ENCODE assay signal across 26 cellular contexts in the genomic region with DNA sequence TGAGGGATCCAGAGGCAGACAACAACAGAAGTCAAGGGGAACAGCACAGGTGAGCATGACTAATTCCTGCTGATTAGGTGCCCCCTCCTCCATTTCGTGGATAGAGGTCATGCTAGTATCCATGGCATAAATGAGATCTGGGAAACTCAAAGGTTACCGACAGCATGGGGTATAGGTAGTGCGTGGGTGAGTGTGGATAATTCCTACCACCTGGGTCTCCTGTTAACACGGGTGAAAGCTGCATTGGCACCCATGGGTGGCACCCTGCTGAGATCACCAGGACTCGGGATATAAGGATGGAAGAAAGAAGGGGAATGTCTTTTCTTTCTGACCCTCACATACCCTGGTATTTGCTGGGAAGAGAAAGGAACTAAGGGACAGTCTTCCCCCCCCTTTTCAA.
"Had no signal": no experiment of that assay in that cellular context is flagged by ENCODE, and none has a peak within 500 bp of the region (broad histone marks: within the 10 kb centered on the region; RNA-seq: fewer than 3 reads in every experiment).

No MANE protein-coding gene starts in this region.

- H3K4me1 ChIP-seq: colonic mucosa, esophagus squamous epithelium, gastrocnemius medialis, left lung, lower lobe of right lung had no signal

- H3K9me3 ChIP-seq: colonic mucosa, gastrocnemius medialis had no signal

- FAIRE-seq: endometrium, islet of Langerhans, keratinocyte had no signal

- ATAC-seq: effector memory CD8-positive, alpha-beta T cell; esophagus mucosa; gastrocnemius medialis; heart right ventricle; left cardiac atrium; left lung; left ventricle myocardium superior; lower lobe of right lung; mucosa of descending colon had no signal

- DNase-seq: colonic mucosa; cortex of kidney; effector CD8-positive, alpha-beta T cell; effector memory CD8-positive, alpha-beta T cell; endodermal cell; esophagus squamous epithelium; foreskin fibroblast; foreskin melanocyte; gastrocnemius medialis; glutamatergic neuron; head of caudate nucleus; heart right ventricle; hippocampal formation; left cardiac atrium; left lung; left ventricle myocardium superior; lower lobe of right lung; mesenchymal stem cell; mucosa of descending colon had no signal

- H3K27ac ChIP-seq: colonic mucosa, epithelial cell of prostate, esophagus squamous epithelium, gastrocnemius medialis, heart right ventricle, left lung, lower lobe of right lung had no signal

- H3K27ac Mint-ChIP-seq: dendritic cell treated with granulocyte-macrophage colony-stimulating factor and Interleukin-4, amounts not matched to agents 40 ng/mL and 50 ng/mL, for 4 days; effector memory CD8-positive, alpha-beta T cell; endodermal cell; mesothelial cell of epicardium had no signal

- H3K4me3 Mint-ChIP-seq: dendritic cell treated with granulocyte-macrophage colony-stimulating factor and Interleukin-4, amounts not matched to agents 40 ng/mL and 50 ng/mL, for 4 days; effector memory CD8-positive, alpha-beta T cell; endodermal cell; mesothelial cell of epicardium had no signal

- H3K36me3 ChIP-seq: colonic mucosa, esophagus squamous epithelium, gastrocnemius medialis, heart right ventricle, left lung, lower lobe of right lung had no signal

- H3K36me3 Mint-ChIP-seq: mesothelial cell of epicardium had no signal

- H3K27me3 ChIP-seq: colonic mucosa, gastrocnemius medialis, heart right ventricle, left lung had no signal

- H3K4me1 Mint-ChIP-seq: endodermal cell, mesothelial cell of epicardium had no signal

- H3K4me3 ChIP-seq: colonic mucosa, esophagus squamous epithelium, gastrocnemius medialis, heart right ventricle, left lung, lower lobe of right lung, mucosa of descending colon had no signal
